ENCODE assay signal across 7 cellular contexts in genomic region chr6:108295676-108296075, GRCh38. TPM values are rescaled to one million over a fixed set of nuclear protein-coding genes. Genes with fewer than 3 reads are reported as not detected.
DNase-seq lines count a peak whose midpoint lies in the region; ATAC-seq and TF ChIP-seq lines count a peak whose summit lies in the region.

No MANE protein-coding gene starts in this region.

- TF ChIP-seq CTCF in RWPE1 (conservative IDR thresholded peaks at IDR 0.05; ENCODE audit: low read depth) (no peak), fibroblast of lung (conservative IDR thresholded peaks at IDR 0.05 in 1 of 2, IDR thresholded peaks at IDR 0.05 in 1 of 2; ENCODE audit: low read depth in 1 of 2, low read length in 2 of 2) (no peak), gastrocnemius medialis (IDR thresholded peaks at IDR 0.05 in 4 of 5, conservative IDR thresholded peaks at IDR 0.05 in 1 of 5) (no peak)

- intact Hi-C loops in gastrocnemius medialis (cut with DNase I; ENCODE audit: low total_unique reads): no loop called here

- H4K20me1 ChIP-seq in fibroblast of lung (ENCODE audit: control insufficient read depth, extremely low read depth, insufficient read depth, low read length): no peaks in the 10 kb centered on the region

- no peaks in the 10 kb centered on the region for H3K9me3 ChIP-seq in fibroblast of lung (ENCODE audit: control insufficient read depth, insufficient read depth, low read depth, low read length)
- no peaks in the 10 kb centered on the region for H3K9me3 ChIP-seq in gastrocnemius medialis

- peaks cover 2% of the 10 kb centered on the region for H3K79me2 ChIP-seq in fibroblast of lung (ENCODE audit: control insufficient read depth, insufficient read depth, low read length)

- H3K4me1 ChIP-seq in fibroblast of lung (ENCODE audit: control insufficient read depth, extremely low read depth, insufficient read depth, low read length) (no peaks in the 10 kb centered on the region), gastrocnemius medialis (peaks cover 22 to 23% of the 10 kb centered on the region in 2 donors)

- H3K27me3 ChIP-seq in H7 (ENCODE audit: control insufficient read depth, insufficient read depth, low read length) (no peaks in the 10 kb centered on the region), fibroblast of lung (ENCODE audit: control insufficient read depth, insufficient read depth, low read length) (no peaks in the 10 kb centered on the region), gastrocnemius medialis (no peaks in the 10 kb centered on the region)

- POLR2A ChIA-PET in RWPE1 (lab: Yijun Ruan, JAX; ENCODE audit: low non-redundant PET): no interaction called here

- peak overlapping the region; percentile 94 for H3K27ac ChIP-seq in RWPE1
- peak overlapping the region; percentile 83 for H3K27ac ChIP-seq in fibroblast of lung (ENCODE audit: insufficient read depth, low read length)
- peak overlapping the region; percentile 88 to 96 (median 92) for H3K27ac ChIP-seq in gastrocnemius medialis

- peak overlapping the region; percentile 70 for H3K4me3 ChIP-seq in H7 (ENCODE audit: insufficient read depth, low read depth, low read length)
- peak overlapping the region; percentile 61 to 98 (median 76) for H3K4me3 ChIP-seq in fibroblast of lung (replicated peaks in 1 of 4; ENCODE audit: control extremely low read depth in 1 of 4, insufficient read depth in 1 of 4, low read depth in 3 of 4, low read length in 4 of 4)
- H3K4me3 ChIP-seq in gastrocnemius medialis: peak overlapping the region; percentile 79 to 91 (median 82)

- CTCF ChIA-PET in RWPE1 (lab: Yijun Ruan, JAX): no interaction called here

- no peak for TF ChIP-seq POLR2A in gastrocnemius medialis (IDR thresholded peaks at IDR 0.05)

- peak overlapping the region; percentile 55 for H3K4me2 ChIP-seq in fibroblast of lung (ENCODE audit: extremely low read depth, insufficient read depth, low read length)

- ATAC-seq in gastrocnemius medialis (no peak), esophagus mucosa (no peak), HG03460 (IDR thresholded peaks at IDR 0.05; ENCODE audit: unreplicated experiment) (no peak)

- peak overlapping the region; percentile 89 for H2AFZ ChIP-seq in fibroblast of lung (ENCODE audit: low read length)

- DNase-seq in H7 (no peak), RWPE1 (ENCODE audit: low spot score) (no peak), fibroblast of lung (ENCODE audit: low read depth in 2 of 2) (no peak), gastrocnemius medialis (no peak), NCI-H82 treated with DMSO at 0.1 percent for 48 hours (lab: John Stamatoyannopoulos, UW; ENCODE audit: unreplicated experiment) (no peak)

- H3K36me3 ChIP-seq in H7 (replicated peaks; ENCODE audit: control insufficient read depth, insufficient read depth, low read length) (no peaks in the 10 kb centered on the region), fibroblast of lung (ENCODE audit: control insufficient read depth, insufficient read depth, low read length) (no peaks in the 10 kb centered on the region), gastrocnemius medialis (no peaks in the 10 kb centered on the region)

- no peak overlapping the region for H3K9ac ChIP-seq in fibroblast of lung (ENCODE audit: insufficient read depth, low read length)

- in situ Hi-C loops in gastrocnemius medialis (cut with MboI; ENCODE audit: low sequenced_read_pairs in 4 of 4): loop anchor here in 1 of 4 donors (25.0 kb wide), 1 partner anchor 817 kb away; no protein-coding TSS in a partner anchor

RNA-seq across cellular contexts. Expression of gene AFG1L, which starts 0.8 kb away (rescaled TPM):
- 5.9 and 9.8 TPM in 2 replicates for total RNA-seq in H7 (2014; rRNA removed; shearing (Covaris generic))
- total RNA-seq in fibroblast of lung (5.4 and 5.6 TPM in 2 replicates), gastrocnemius medialis (1 to 10 TPM; 2.1 to 7.0 (median 2.6) TPM), esophagus mucosa (7.6 TPM)
- 1.7 and 2.4 TPM in 2 replicates for polyA plus RNA-seq in fibroblast of lung
- polyA plus RNA-seq in fibroblast of lung (2012): 2.9 and 4.2 TPM in 2 replicates
- 0.30 and 0.47 TPM in 2 replicates for polyA minus RNA-seq in fibroblast of lung (ENCODE audit: low replicate concordance)

RNA-seq across cellular contexts. Expression of gene SNX3, which starts 34.8 kb away (rescaled TPM):
- total RNA-seq in H7 (2014; rRNA removed; shearing (Covaris generic)): 81.7 and 88.9 TPM in 2 replicates
- total RNA-seq in fibroblast of lung (182 and 209 TPM in 2 replicates), gastrocnemius medialis (100 to 1,000 TPM; 150 to 177 (median 168) TPM), esophagus mucosa (107 TPM)
- 355 and 428 TPM in 2 replicates for polyA plus RNA-seq in fibroblast of lung
- 203 and 235 TPM in 2 replicates for polyA plus RNA-seq in fibroblast of lung (2012)
- polyA minus RNA-seq in fibroblast of lung (ENCODE audit: low replicate concordance): 49.2 and 99.9 TPM in 2 replicates
